Comparison of ENCODE assay signal across 1 cellular context in genomic region chr5:32190094-32190493, GRCh38.
TF ChIP-seq lines count a peak whose summit lies in the region.

No MANE protein-coding gene starts in this region.

TF ChIP-seq in K562, 482 proteins besides CTCF, POLR2A, EP300 and RAD21 (continued from another document):
- TF ChIP-seq MGA (IDR thresholded peaks at IDR 0.05) (no peak), NR2C1 (IDR thresholded peaks at IDR 0.05) (no peak), NR2C1 (tag; IDR thresholded peaks at IDR 0.05) (no peak), ZNF277 (CRISPR knock-in tag; IDR thresholded peaks at IDR 0.05; ENCODE audit: borderline replicate concordance) (no peak), IRF1 (CRISPR knock-in tag; IDR thresholded peaks at IDR 0.05; ENCODE audit: borderline replicate concordance) (no peak)
